In genomic region chr11:111982019-111982464, GRCh38 we compare ENCODE assay signal across 8 cellular contexts. TPM values are rescaled to one million over a fixed set of nuclear protein-coding genes. Genes with fewer than 3 reads are reported as not detected.
DNase-seq lines count a peak whose midpoint lies in the region; ATAC-seq, FAIRE-seq and TF ChIP-seq lines count a peak whose summit lies in the region.

No MANE protein-coding gene starts in this region.

- TF ChIP-seq POLR2A in A549 (IDR thresholded peaks at IDR 0.05; ENCODE audit: low read length) (no peak), GM12892 (IDR thresholded peaks at IDR 0.05; ENCODE audit: low read depth, low read length) (no peak)

- H3K9me3 ChIP-seq in A549 (no peaks in the 10 kb centered on the region), WERI-Rb-1 (ENCODE audit: severe bottlenecking) (no peaks in the 10 kb centered on the region)

- peaks cover 10% of the 10 kb centered on the region; the same call in 1 of the 3 replicates for H3K4me1 ChIP-seq in A549

- DNase-seq in A549 (ENCODE audit: low read depth in 1 of 2, low spot score in 1 of 2), result peak; percentile 38 to 48
- DNase-seq in GM12892 (ENCODE audit: insufficient read length), result peak; percentile 32
- peak; percentile 43 for DNase-seq in KBM-7
- DNase-seq in WERI-Rb-1, result peak; percentile 80
- peak in 24 of 61 donors; percentile 4 to 60 (median 29) for DNase-seq in caudate nucleus (lab: John Stamatoyannopoulos, UW)
- peak; percentile 92 for DNase-seq in left kidney (ENCODE audit: low read depth, low spot score)
- peak in 2 of 3 donors; percentile 20 to 39 for DNase-seq in stimulated activated CD4-positive, alpha-beta T cell treated with anti-CD3 and anti-CD28 coated beads, TNF-alpha, amount 100 ng/mL, for 1 hour (ENCODE audit: low read depth in 3 of 3, low spot score in 1 of 3)

- WGBS in A549 (ENCODE audit: missing lambda C conversion rate), result 46% methylated on average over 7 of the region's 7 CpGs

- peaks cover 34% of the 10 kb centered on the region for H3K36me3 ChIP-seq in WERI-Rb-1

- no peaks in the 10 kb centered on the region for H3K27me3 ChIP-seq in WERI-Rb-1 (ENCODE audit: insufficient read depth, low read depth, severe bottlenecking)

- TF ChIP-seq RAD21 in A549 (conservative IDR thresholded peaks at IDR 0.05 in 1 of 2, IDR thresholded peaks at IDR 0.05 in 1 of 2), result peak; percentile 59 to 62

- POLR2A ChIA-PET in A549 (lab: Yijun Ruan, JAX), result interaction anchor here (0.5 to 1.3 kb wide), 3 partner anchors 43 to 1687 kb away, joined by 3 read pairs; partner anchors contain the start of gene ALG9

- CTCF ChIA-PET in A549 (lab: Yijun Ruan, JAX), result interaction anchor here (0.6 to 8.9 kb wide), 31 partner anchors 8 to 341 kb away, joined by 3 to 172 read pairs (median 4); partner anchors contain the start of genes ALG9, CFAP68 and DIXDC1

- H3K27ac ChIP-seq in A549, result no peak overlapping the region
- H3K27ac ChIP-seq in WERI-Rb-1, result peak overlapping the region; percentile 17; the same call in 1 of the 2 replicates
- H3K27ac ChIP-seq in caudate nucleus (ENCODE audit: low read depth, low read length), result peak overlapping the region; percentile 96

- TF ChIP-seq EP300 in A549 (IDR thresholded peaks at IDR 0.05), result no peak

- in situ Hi-C loops in KBM-7 (cut with MboI; ENCODE audit: low pct_unique_long_range_greater_than_20kb, low sequenced_read_pairs), result no loop called here

- H3K4me3 ChIP-seq in A549 (no peak overlapping the region), WERI-Rb-1 (ENCODE audit: low read depth, low read length) (no peak overlapping the region)

- ATAC-seq in A549, result peak; percentile 94; a peak in 5 of 6 replicates
- ATAC-seq in GM19467 (IDR thresholded peaks at IDR 0.05; ENCODE audit: unreplicated experiment), result no peak

- TF ChIP-seq CTCF in A549 (IDR thresholded peaks at IDR 0.05), result peak; percentile 50
- peak; percentile 84 for TF ChIP-seq CTCF in WERI-Rb-1 (IDR thresholded peaks at IDR 0.05; ENCODE audit: low read depth, low read length)

- no peak overlapping the region for H3K4me2 ChIP-seq in A549

- FAIRE-seq in A549 (lab: Jason Lieb, UNC), result no peak
- FAIRE-seq in GM12892 (lab: Jason Lieb, UNC), result peak; percentile 93

TF ChIP-seq in A549, 52 proteins besides CTCF, POLR2A, EP300 and RAD21:
- TF ChIP-seq, protein P1, sequence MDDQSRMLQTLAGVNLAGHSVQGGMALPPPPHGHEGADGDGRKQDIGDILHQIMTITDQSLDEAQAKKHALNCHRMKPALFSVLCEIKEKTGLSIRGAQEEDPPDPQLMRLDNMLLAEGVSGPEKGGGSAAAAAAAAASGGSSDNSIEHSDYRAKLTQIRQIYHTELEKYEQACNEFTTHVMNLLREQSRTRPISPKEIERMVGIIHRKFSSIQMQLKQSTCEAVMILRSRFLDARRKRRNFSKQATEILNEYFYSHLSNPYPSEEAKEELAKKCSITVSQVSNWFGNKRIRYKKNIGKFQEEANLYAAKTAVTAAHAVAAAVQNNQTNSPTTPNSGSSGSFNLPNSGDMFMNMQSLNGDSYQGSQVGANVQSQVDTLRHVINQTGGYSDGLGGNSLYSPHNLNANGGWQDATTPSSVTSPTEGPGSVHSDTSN (IDR thresholded peaks at IDR 0.05), result no peak
- TF ChIP-seq MAX (IDR thresholded peaks at IDR 0.05) (no peak), SMC3 (IDR thresholded peaks at IDR 0.05) (peak; percentile 70), NFE2L2 (conservative IDR thresholded peaks at IDR 0.05; ENCODE audit: low read length) (no peak)

RNA-seq across cellular contexts. Expression of gene DLAT, which starts 43.2 kb away (rescaled TPM):
- 33.0 and 42.8 TPM in 2 replicates for polyA plus RNA-seq in A549 (2011; rRNA removed)
- polyA plus RNA-seq in A549 (2012; cell fraction: cytosol; rRNA removed), result 15.6 and 17.9 TPM in 2 replicates
- 10.3 and 11.2 TPM in 2 replicates for polyA plus RNA-seq in A549 (2012; cell fraction: nucleus; rRNA removed)
- polyA plus RNA-seq in A549 (2017; fragmentation: RNase III; extraction: RNeasy Plus Mini Kit Qiagen cat#74134 plus additional on column Dnase treatment), result 32.1 to 33.3 TPM (median 32.5 TPM) in 3 replicates
- 22.6 and 25.4 TPM in 2 replicates for polyA minus RNA-seq in A549 (2011; rRNA and poly(A)+ RNA removed)
- polyA plus RNA-seq in GM12892 (2012; ENCODE audit: missing spikeins), result 35.4 TPM

RNA-seq across cellular contexts. Expression of gene DIXDC1, which starts 44.9 kb away (rescaled TPM):
- 6.9 and 7.9 TPM in 2 replicates for polyA plus RNA-seq in A549 (2011; rRNA removed)
- polyA plus RNA-seq in A549 (2012; cell fraction: cytosol; rRNA removed), result 2.4 and 2.7 TPM in 2 replicates
- polyA plus RNA-seq in A549 (2012; cell fraction: nucleus; rRNA removed), result 1.8 and 2.1 TPM in 2 replicates
- 5.5 to 7.4 TPM (median 7.1 TPM) in 3 replicates for polyA plus RNA-seq in A549 (2017; fragmentation: RNase III; extraction: RNeasy Plus Mini Kit Qiagen cat#74134 plus additional on column Dnase treatment)
- 13.3 and 19.2 TPM in 2 replicates for polyA minus RNA-seq in A549 (2011; rRNA and poly(A)+ RNA removed)
- polyA plus RNA-seq in GM12892 (2012; ENCODE audit: missing spikeins), result 1.7 TPM

Comparison
In these comparisons a context has a peak if more than half of its experiments do, and no peak if none do; other contexts are left out.
1. H3K27ac ChIP-seq: peak in WERI-Rb-1 (single experiment) and caudate nucleus (single experiment); none in A549 (0 of 2).